ENCODE assay signal across 8 cellular contexts in the genomic region with DNA sequence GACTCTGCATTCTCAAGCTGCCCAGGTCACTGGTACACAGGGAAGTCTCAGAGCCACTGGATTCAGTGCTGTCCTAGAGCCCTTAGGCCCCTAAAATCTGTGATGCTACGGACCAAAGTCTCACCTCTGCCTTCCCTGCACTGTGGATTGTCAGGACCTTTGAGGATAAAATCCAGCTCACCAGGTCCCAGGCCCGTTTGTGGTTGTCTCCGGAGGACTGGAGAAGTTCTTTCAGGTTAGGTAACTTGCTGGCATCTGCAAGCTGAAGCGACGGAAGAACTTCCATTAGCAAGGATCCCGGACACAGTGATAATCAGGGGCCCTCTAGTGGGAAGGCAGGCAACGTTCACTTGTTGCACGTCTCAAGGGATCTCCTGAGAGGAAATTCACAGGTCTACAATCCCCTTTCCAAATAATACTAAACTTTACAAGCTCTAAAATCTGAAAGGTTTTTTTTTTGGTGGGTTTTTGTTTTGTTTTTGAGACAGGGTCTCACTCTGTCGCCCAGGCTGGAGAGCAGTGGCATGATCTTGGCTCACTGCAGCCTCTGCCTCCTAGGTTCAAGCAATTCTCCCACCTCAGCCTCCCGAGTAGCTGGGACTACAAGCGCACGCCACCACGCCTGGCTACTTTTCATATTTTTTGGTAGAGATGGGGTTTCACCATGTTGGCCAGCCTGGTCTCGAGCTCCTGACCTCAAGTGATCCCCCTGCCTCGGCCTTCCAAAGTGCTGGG. TPM values are rescaled to one million over a fixed set of nuclear protein-coding genes. Genes with fewer than 3 reads are reported as not detected.
A peak's percentile ranks its signal among the peaks of the same experiment; 100 is the strongest.
DNase-seq lines count a peak whose midpoint lies in the region; TF ChIP-seq lines count a peak whose summit lies in the region.
"Not testable (repeated sequence)": the region's sequence is repeated elsewhere in the genome, so short reads cannot be mapped to it uniquely, and the experiment has no call there.

No MANE protein-coding gene starts in this region.

- H3K27me3 Mint-ChIP-seq in neural crest cell (ENCODE audit: low read depth): not testable (repeated sequence)

- TF ChIP-seq POLR2A in testis (IDR thresholded peaks at IDR 0.05): not testable (repeated sequence)

- H3K36me3 ChIP-seq in WERI-Rb-1: peaks cover 31% of the 10 kb centered on the region
- peaks cover 12% of the 10 kb centered on the region for H3K36me3 ChIP-seq in right atrium auricular region
- not testable (repeated sequence) for H3K36me3 ChIP-seq in testis (ENCODE audit: low read depth, missing control alignments)

- peak; percentile 89 for TF ChIP-seq CTCF in HL-60 (IDR thresholded peaks at IDR 0.05; ENCODE audit: insufficient read depth, low read length)
- peak; percentile 81 for TF ChIP-seq CTCF in WERI-Rb-1 (IDR thresholded peaks at IDR 0.05; ENCODE audit: low read depth, low read length)
- peak; percentile 95 for TF ChIP-seq CTCF in choroid plexus epithelial cell (conservative IDR thresholded peaks at IDR 0.05; ENCODE audit: low read depth, low read length)
- peak; percentile 42 to 75 for TF ChIP-seq CTCF in right atrium auricular region (IDR thresholded peaks at IDR 0.05)
- peak; percentile 81 for TF ChIP-seq CTCF in neural crest cell (conservative IDR thresholded peaks at IDR 0.05)
- TF ChIP-seq CTCF in testis (IDR thresholded peaks at IDR 0.05): peak; percentile 54 to 74 (median 65)

- not testable (repeated sequence) for H3K27ac ChIP-seq in HL-60 (replicated peaks); WERI-Rb-1; testis
- peak overlapping the region in 1 of 2 donors; percentile 36 for H3K27ac ChIP-seq in right atrium auricular region

- H3K36me3 Mint-ChIP-seq in neural crest cell (ENCODE audit: low read depth): not testable (repeated sequence)

- intact Hi-C loops in testis (cut with DNase I; ENCODE audit: low total_unique reads): loop anchor here (5.0 kb wide), 1 partner anchor 84 kb away; a partner anchor contains a TSS

- not testable (repeated sequence) for H3K4me3 ChIP-seq in HL-60 (replicated peaks; ENCODE audit: insufficient read depth, low read length); WERI-Rb-1 (ENCODE audit: low read depth, low read length); choroid plexus epithelial cell (ENCODE audit: low read depth, low read length); right atrium auricular region; testis

- H3K9me3 ChIP-seq in WERI-Rb-1 (ENCODE audit: severe bottlenecking); right atrium auricular region; testis: not testable (repeated sequence)

- H3K4me1 ChIP-seq in right atrium auricular region: peaks cover 0 to 27% of the 10 kb centered on the region in 2 donors
- H3K4me1 ChIP-seq in testis: not testable (repeated sequence)

- H3K4me3 Mint-ChIP-seq in neural crest cell: not testable (repeated sequence)

- DNase-seq in DMS 273 treated with DMSO at 0.1 percent for 48 hours (lab: John Stamatoyannopoulos, UW) (peak; percentile 36), HL-60 (ENCODE audit: low read depth in 1 of 2, low spot score in 1 of 2) (peak; percentile 40 to 78), NCI-H82 (lab: John Stamatoyannopoulos, UW) (peak; percentile 86), WERI-Rb-1 (peak; percentile 78), choroid plexus epithelial cell (ENCODE audit: low read depth) (peak; percentile 94), right atrium auricular region (ENCODE audit: low spot score) (peak; percentile 85), neural crest cell (ENCODE audit: low read depth, low spot score) (peak; percentile 39), testis (peak; percentile 86)

- H3K4me1 Mint-ChIP-seq in neural crest cell: not testable (repeated sequence)

- H3K9me3 Mint-ChIP-seq in neural crest cell: not testable (repeated sequence)

- not testable (repeated sequence) for H3K27me3 ChIP-seq in HL-60 (ENCODE audit: insufficient read depth, poor library complexity, severe bottlenecking); WERI-Rb-1 (ENCODE audit: insufficient read depth, low read depth, severe bottlenecking); right atrium auricular region; testis

- 57 to 61% methylated on average over 14 to 15 of the region's 15 CpGs for WGBS in testis, 2 donors

- not testable (repeated sequence) for H3K27ac Mint-ChIP-seq in neural crest cell (ENCODE audit: unreplicated experiment)

RNA-seq across cellular contexts. Expression of a gene that starts 15.7 kb away (rescaled TPM):
- total RNA-seq in right atrium auricular region (1 to 10 TPM; 5.2 to 5.8 TPM), neural crest cell (14.8 and 15.5 TPM in 2 replicates), testis (10 to 100 TPM; 24.3 to 30.9 TPM)
- polyA plus RNA-seq in testis (ENCODE audit: insufficient read depth, low read depth, low replicate concordance): 12.3 TPM

RNA-seq across cellular contexts. Expression of a gene that starts 24.9 kb away (rescaled TPM):
- total RNA-seq in right atrium auricular region: not detected
- total RNA-seq in neural crest cell: not detected in 2 replicates
- total RNA-seq in testis: not detected
- polyA plus RNA-seq in testis (ENCODE audit: insufficient read depth, low read depth, low replicate concordance): not detected

RNA-seq across cellular contexts. Expression of a gene that starts 33.5 kb away (rescaled TPM):
- total RNA-seq in right atrium auricular region (not detected), neural crest cell (17.2 TPM in 1 of 2 replicates, not detected in the other), testis (not detected)
- not detected for polyA plus RNA-seq in testis (ENCODE audit: insufficient read depth, low read depth, low replicate concordance)

RNA-seq across cellular contexts. Expression of a gene that starts 59.7 kb away (rescaled TPM):
- total RNA-seq in right atrium auricular region (10 to 100 TPM in 1 of 2 donors, 1 to 10 TPM in 1; 2.2 to 32.0 TPM), neural crest cell (0.12 and 0.14 TPM in 2 replicates), testis (10 to 100 TPM in 1 of 2 donors, 1 to 10 TPM in 1; 8.0 to 27.1 TPM)
- 48.6 TPM for polyA plus RNA-seq in testis (ENCODE audit: insufficient read depth, low read depth, low replicate concordance)

Comparison
In these comparisons a context has a peak if more than half of its experiments do, and no peak if none do; other contexts are left out.
1. DNase-seq: peak in every context shown above with its lines; median percentile 94 in choroid plexus epithelial cell; 86 in NCI-H82; 86 in testis; 85 in right atrium auricular region; 78 in WERI-Rb-1; 59 in HL-60; 39 in neural crest cell; 36 in DMS 273 treated with DMSO at 0.1 percent for 48 hours.